21 cellular contexts compared by ENCODE assay signal in genomic region chr13:36847541-36848045, GRCh38. TPM values are rescaled to one million over a fixed set of nuclear protein-coding genes. Genes with fewer than 3 reads are reported as not detected.
DNase-seq lines count a peak whose midpoint lies in the region; TF ChIP-seq lines count a peak whose summit lies in the region.
"Had no signal": no experiment of that assay in that cellular context is flagged by ENCODE, and none has a peak within 500 bp of the region (broad histone marks: within the 10 kb centered on the region; RNA-seq: fewer than 3 reads in every experiment).

No MANE protein-coding gene starts in this region.

- no peaks in the 10 kb centered on the region for H3K9me3 ChIP-seq in SK-N-MC (ENCODE audit: low read depth, low read length)

- peak overlapping the region; percentile 77 for H3K27ac ChIP-seq in SK-N-MC
- H3K27ac ChIP-seq: C4-2B, GM23248, PC-9 had no signal

- H3K4me1 Mint-ChIP-seq in nephron progenitor cell (no peaks in the 10 kb centered on the region), type B pancreatic cell (ENCODE audit: unreplicated experiment) (peaks cover 14% of the 10 kb centered on the region), chondrocyte (ENCODE audit: low read depth) (no peaks in the 10 kb centered on the region)
- H3K4me1 Mint-ChIP-seq: H9 had no signal

- H3K9me3 Mint-ChIP-seq in nephron progenitor cell (no peaks in the 10 kb centered on the region), type B pancreatic cell (no peaks in the 10 kb centered on the region), chondrocyte (ENCODE audit: low read depth) (no peaks in the 10 kb centered on the region)
- H3K9me3 Mint-ChIP-seq: CD8-positive, alpha-beta memory T cell; H9; HFFc6 had no signal

- peaks cover 66% of the 10 kb centered on the region for H3K36me3 ChIP-seq in SK-N-MC (ENCODE audit: insufficient read depth, low read length)

- H3K27ac Mint-ChIP-seq in nephron progenitor cell (peak overlapping the region; percentile 58), type B pancreatic cell (no peak overlapping the region), chondrocyte (ENCODE audit: unreplicated experiment) (no peak overlapping the region)
- H3K27ac Mint-ChIP-seq: CD8-positive, alpha-beta memory T cell; H9; HFFc6 had no signal

- no peaks in the 10 kb centered on the region for H3K27me3 Mint-ChIP-seq in nephron progenitor cell (ENCODE audit: low read depth, poor library complexity)
- no peaks in the 10 kb centered on the region for H3K27me3 Mint-ChIP-seq in type B pancreatic cell
- no peaks in the 10 kb centered on the region for H3K27me3 Mint-ChIP-seq in chondrocyte (ENCODE audit: low read depth)

- no peak overlapping the region for H3K4me3 ChIP-seq in SK-N-MC
- H3K4me3 ChIP-seq: GM23248, PC-9 had no signal

- H3K4me3 Mint-ChIP-seq in nephron progenitor cell, result no peak overlapping the region
- peak overlapping the region; percentile 32 for H3K4me3 Mint-ChIP-seq in type B pancreatic cell
- no peak overlapping the region for H3K4me3 Mint-ChIP-seq in chondrocyte (ENCODE audit: unreplicated experiment)
- H3K4me3 Mint-ChIP-seq: CD8-positive, alpha-beta memory T cell; H9; HFFc6 had no signal

- H3K9ac ChIP-seq in SK-N-MC (ENCODE audit: insufficient read length), result no peak overlapping the region
- H3K9ac ChIP-seq: GM23248 had no signal

- TF ChIP-seq CTCF in nephron progenitor cell (IDR thresholded peaks at IDR 0.05) (no peak), type B pancreatic cell (conservative IDR thresholded peaks at IDR 0.05) (no peak), chondrocyte (IDR thresholded peaks at IDR 0.05) (no peak)

- H3K36me3 Mint-ChIP-seq in nephron progenitor cell (ENCODE audit: low read depth) (peaks cover 32% of the 10 kb centered on the region), type B pancreatic cell (peaks cover 16% of the 10 kb centered on the region), chondrocyte (ENCODE audit: low read depth) (peaks cover 4% of the 10 kb centered on the region)

- DNase-seq in DMS53 treated with DMSO at 0.1 percent for 48 hours (lab: John Stamatoyannopoulos, UW; ENCODE audit: unreplicated experiment), result peak; percentile 48
- no peak for DNase-seq in SK-N-MC (ENCODE audit: low read depth, low spot score)
- no peak for DNase-seq in nephron progenitor cell
- no peak for DNase-seq in type B pancreatic cell (ENCODE audit: extremely low spot score, unreplicated experiment)
- no peak for DNase-seq in chondrocyte (ENCODE audit: low spot score)
- no peak for DNase-seq in HK-2 (ENCODE audit: unreplicated experiment)
- DNase-seq in activated effector memory CD4-positive, alpha-beta T cell treated with Interleukin-2 at 50 U/mL for 16 hours, result no peak
- DNase-seq: CD8-positive, alpha-beta memory T cell; DMS79; GM23248; H9; HFFc6; KBM-7; NCI-H1092 treated with DMSO at 0.1 percent for 48 hours; NCI-H146; NCI-H2171 treated with DMSO at 0.1 percent for 48 hours; NCI-H446 treated with DMSO at 0.1 percent for 48 hours; PC-9; SHP77; SW 1271 had no signal

RNA-seq across cellular contexts. Expression of gene RFXAP, which starts 28.6 kb away (rescaled TPM):
- 7.8 and 10.5 TPM in 2 replicates for total RNA-seq in type B pancreatic cell (ENCODE audit: low replicate concordance)
- total RNA-seq in chondrocyte, result 5.0 to 5.3 TPM (median 5.1 TPM) in 3 replicates
